Comparison of ENCODE assay signal across 8 cellular contexts in the genomic region with DNA sequence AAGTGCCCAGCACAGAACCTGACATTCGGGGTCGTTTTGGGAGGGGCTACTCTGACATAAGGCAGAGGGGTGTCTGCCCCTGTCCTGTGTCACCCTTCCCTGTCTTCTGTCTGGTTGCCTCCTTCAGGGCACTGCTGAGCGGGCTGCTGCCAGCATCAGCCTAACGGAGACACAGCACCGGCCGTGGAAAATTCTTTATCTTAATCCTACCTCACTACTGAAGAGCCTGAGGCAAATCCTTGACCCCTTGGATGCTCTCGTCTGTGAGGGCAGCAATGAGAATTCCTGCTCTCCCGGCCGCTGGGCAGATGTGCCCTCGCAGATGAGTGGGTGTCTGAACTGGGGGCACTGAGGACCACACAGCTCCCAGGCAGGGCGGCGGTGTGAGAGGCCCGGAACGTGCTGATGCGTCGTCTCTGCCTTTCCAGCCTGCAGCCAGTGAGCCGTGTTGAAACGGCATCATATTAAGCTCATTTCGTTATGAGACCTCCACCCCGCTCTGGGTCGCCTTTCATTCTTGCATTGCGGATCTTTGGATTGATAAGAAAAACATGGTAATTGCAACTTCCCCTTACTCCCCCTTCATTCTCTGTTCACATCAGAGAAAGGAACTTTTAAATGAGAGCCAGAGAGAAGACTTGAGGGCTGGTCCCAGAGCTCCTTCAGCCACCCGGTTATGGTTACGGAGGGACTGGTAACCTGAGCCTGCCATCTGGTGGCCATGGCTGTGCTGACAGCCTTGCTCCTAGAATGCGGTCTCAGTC.
A peak's percentile ranks its signal among the peaks of the same experiment; 100 is the strongest.
DNase-seq lines count a peak whose midpoint lies in the region; ATAC-seq, FAIRE-seq and TF ChIP-seq lines count a peak whose summit lies in the region.

No MANE protein-coding gene starts in this region.

- no peaks in the 10 kb centered on the region for H3F3A ChIP-seq in PC-9 (ENCODE audit: insufficient read depth, low read depth)

- H3K18ac ChIP-seq in IMR-90 (ENCODE audit: low read depth, low read length) = no peak overlapping the region

- H3K4ac ChIP-seq in IMR-90 (ENCODE audit: low read depth, low read length) = no peak overlapping the region

- no peak overlapping the region for H3K56ac ChIP-seq in IMR-90 (ENCODE audit: extremely low read depth, insufficient read depth, low read length)

- no peaks in the 10 kb centered on the region for H4K20me1 ChIP-seq in IMR-90 (ENCODE audit: insufficient read depth, low read length)
- no peaks in the 10 kb centered on the region for H4K20me1 ChIP-seq in PC-9 (ENCODE audit: insufficient read depth)
- H4K20me1 ChIP-seq in osteoblast (ENCODE audit: insufficient read depth, low read length) = no peaks in the 10 kb centered on the region

- no peak overlapping the region for H2AK5ac ChIP-seq in IMR-90 (ENCODE audit: low read depth, low read length)

- H3K79me2 ChIP-seq in PC-9 (ENCODE audit: low read depth) (no peaks in the 10 kb centered on the region), osteoblast (ENCODE audit: insufficient read depth, low read length) (no peaks in the 10 kb centered on the region)

- no peaks in the 10 kb centered on the region for H3K9me2 ChIP-seq in PC-9 (ENCODE audit: insufficient read depth)

- H3K4me1 ChIP-seq in IMR-90 (ENCODE audit: control insufficient read depth, insufficient read depth, low read length) (no peaks in the 10 kb centered on the region), PC-9 (replicated peaks; ENCODE audit: insufficient read depth) (no peaks in the 10 kb centered on the region; the same call in 1 of the 2 replicates), osteoblast (ENCODE audit: insufficient read depth, low read length) (no peaks in the 10 kb centered on the region), thoracic aorta (ENCODE audit: control insufficient read depth in 1 of 2, low read depth in 2 of 2) (peaks cover 3 to 14% of the 10 kb centered on the region in 2 donors)

- H3K27ac ChIP-seq in IMR-90 (ENCODE audit: insufficient read depth, low read length) (no peak overlapping the region), PC-9 (no peak overlapping the region), osteoblast (ENCODE audit: low read depth, low read length) (no peak overlapping the region), thoracic aorta (no peak overlapping the region)

- intact Hi-C loops in IMR-90 (cut with micrococcal nuclease) = loop anchor here (1.0 to 5.0 kb wide), 4 partner anchors 294 to 547 kb away; partner anchors contain the start of gene PDZK1IP1
- intact Hi-C loops in PC-9 (cut with micrococcal nuclease; ENCODE audit: unreplicated experiment) = loop anchor here (1.0 to 5.0 kb wide), 5 partner anchors 198 to 549 kb away; no protein-coding TSS in a partner anchor

- no peak overlapping the region for H4K5ac ChIP-seq in IMR-90 (ENCODE audit: low read depth, low read length)

- H3K14ac ChIP-seq in IMR-90 (replicated peaks; ENCODE audit: low read depth, low read length) = no peak overlapping the region

- no peaks in the 10 kb centered on the region for H3K79me1 ChIP-seq in IMR-90 (ENCODE audit: low read depth in 1 of 2, low read length in 2 of 2)

- TF ChIP-seq CTCF in IMR-90 (conservative IDR thresholded peaks at IDR 0.05; ENCODE audit: low read depth, low read length) (peak; percentile 79), PC-9 (conservative IDR thresholded peaks at IDR 0.05) (peak; percentile 88), osteoblast (IDR thresholded peaks at IDR 0.05; ENCODE audit: extremely low read depth, low read depth, low read length) (peak; percentile 95), thoracic aorta (IDR thresholded peaks at IDR 0.05) (peak; percentile 90)

- H2BK5ac ChIP-seq in IMR-90 (ENCODE audit: low read depth, low read length, poor library complexity, severe bottlenecking) = no peak overlapping the region

- no peak overlapping the region for H4K8ac ChIP-seq in IMR-90 (ENCODE audit: low read depth in 2 of 2, low read length in 2 of 2)

- in situ Hi-C loops in IMR-90 (cut with MboI; ENCODE audit: low sequenced_read_pairs) = no loop called here

- H2AFZ ChIP-seq in IMR-90 (replicated peaks; ENCODE audit: low read length, poor library complexity) (peak overlapping the region; percentile 76), PC-9 (no peak overlapping the region), osteoblast (ENCODE audit: low read length) (peak overlapping the region; percentile 37)

- WGBS in IMR-90 (ENCODE audit: extremely low coverage in 2 of 2, insufficient read length in 1 of 2), 2 experiments = 12% methylated on average over 8 of the region's 25 CpGs; no CpG with 5 or more reads in 1 of the 2 experiments

- H2BK120ac ChIP-seq in IMR-90 (ENCODE audit: low read depth, low read length) = no peak overlapping the region

- no peak overlapping the region for H3K9ac ChIP-seq in IMR-90 (ENCODE audit: low read depth, low read length)

- H3K9me1 ChIP-seq in IMR-90 (ENCODE audit: insufficient read depth, low read length) = no peaks in the 10 kb centered on the region

- dilution Hi-C loops in IMR-90 (cut with HindIII; ENCODE audit: low sequenced_read_pairs, unreplicated experiment) = no loop called here

- H2BK20ac ChIP-seq in IMR-90 (ENCODE audit: low read depth, low read length) = no peak overlapping the region

- H3K4me3 ChIP-seq in IMR-90 (ENCODE audit: insufficient read depth, low read depth, low read length) (no peak overlapping the region), PC-9 (no peak overlapping the region), osteoblast (ENCODE audit: insufficient read depth, low read length) (peak overlapping the region; percentile 31), thoracic aorta (peak overlapping the region; percentile 56)

- H2AK9ac ChIP-seq in IMR-90 (replicated peaks; ENCODE audit: low read depth, low read length, poor library complexity) = no peak overlapping the region

- TF ChIP-seq POLR2A in IMR-90 (IDR thresholded peaks at IDR 0.05; ENCODE audit: low read depth, low read length) = no peak

- H3K36me3 ChIP-seq in IMR-90 (ENCODE audit: control insufficient read depth, insufficient read depth, low read length) (no peaks in the 10 kb centered on the region), PC-9 (ENCODE audit: low read depth) (no peaks in the 10 kb centered on the region), osteoblast (ENCODE audit: insufficient read depth, low read length) (no peaks in the 10 kb centered on the region), thoracic aorta (no peaks in the 10 kb centered on the region)

- peak; percentile 66 for TF ChIP-seq RAD21 in IMR-90 (IDR thresholded peaks at IDR 0.05; ENCODE audit: low read length)

- DNase-seq in DMS79 (lab: John Stamatoyannopoulos, UW) (peak; percentile 79), IMR-90 (peak; percentile 63), PC-9 (peak; percentile 58 to 64), frontal cortex (ENCODE audit: low spot score in 2 of 2) (peak; percentile 74 to 83), osteoblast (ENCODE audit: insufficient read length, low spot score, missing footprints) (peak; percentile 96), thoracic aorta (ENCODE audit: low spot score) (no peak)
- peak; percentile 37 for DNase-seq in activated effector memory CD4-positive, alpha-beta T cell treated with Interleukin-2 at 50 U/mL for 16 hours

- POLR2A ChIA-PET in IMR-90 (lab: Charles Lee; ENCODE audit: unreplicated experiment) = interaction anchor here (0.6 kb wide), 1 partner anchor 525 kb away, joined by 3 read pairs; no protein-coding TSS in a partner anchor
- POLR2A ChIA-PET in PC-9 (lab: Charles Lee; ENCODE audit: unreplicated experiment) = interaction anchor here (0.7 kb wide), 1 partner anchor 289 kb away, joined by 4 read pairs; no protein-coding TSS in a partner anchor

- BruUV-seq in IMR-90 (replicated peaks; lab: Mats Ljungman, UMichigan) (no TSS peak), PC-9 (replicated peaks; lab: Mats Ljungman, UMichigan) (no TSS peak)

- H4K91ac ChIP-seq in IMR-90 (ENCODE audit: insufficient read depth, low read depth, low read length) = no peak overlapping the region

- peak overlapping the region; percentile 73 for H3K4me2 ChIP-seq in IMR-90 (ENCODE audit: low read depth, low read length)
- H3K4me2 ChIP-seq in PC-9 = no peak overlapping the region
- peak overlapping the region; percentile 64 for H3K4me2 ChIP-seq in osteoblast (ENCODE audit: insufficient read depth, low read length)

- ATAC-seq in GM21717 (IDR thresholded peaks at IDR 0.05; ENCODE audit: unreplicated experiment) (peak; percentile 88), IMR-90 (ENCODE audit: low read depth) (peak; percentile 98), thoracic aorta (ENCODE audit: insufficient number of reproducible peaks, low FRiP score, low read depth) (peak; percentile 84)

- no peaks in the 10 kb centered on the region for H3K9me3 ChIP-seq in IMR-90 (ENCODE audit: control insufficient read depth, insufficient read depth, low read length)
- no peaks in the 10 kb centered on the region for H3K9me3 ChIP-seq in PC-9 (ENCODE audit: insufficient read depth, low read depth)
- no peaks in the 10 kb centered on the region for H3K9me3 ChIP-seq in osteoblast (ENCODE audit: low read depth, low read length)
- H3K9me3 ChIP-seq in thoracic aorta = no peaks in the 10 kb centered on the region

- no peak overlapping the region for H2BK15ac ChIP-seq in IMR-90 (ENCODE audit: low read depth, low read length)

- CTCF ChIA-PET in IMR-90 (lab: Yijun Ruan, JAX) (interaction anchor here (0.6 to 2.1 kb wide), 22 partner anchors 8 to 548 kb away, joined by 3 to 32 read pairs (median 4); partner anchors contain the start of gene FOXD2), PC-9 (lab: Charles Lee) (interaction anchor here (0.6 to 2.1 kb wide), 9 partner anchors 16 to 547 kb away, joined by 3 to 36 read pairs (median 4); partner anchors contain the start of genes FOXD2 and STIL)

- no peak for FAIRE-seq in frontal cortex (lab: Jason Lieb, UNC)

- H3K23ac ChIP-seq in IMR-90 (ENCODE audit: low read depth, low read length) = no peak overlapping the region

- H3K27me3 ChIP-seq in IMR-90 (ENCODE audit: control insufficient read depth, insufficient read depth, low read length) = peaks cover 21% of the 10 kb centered on the region
- H3K27me3 ChIP-seq in PC-9 (ENCODE audit: insufficient read depth, low read depth) = no peaks in the 10 kb centered on the region; the same call in 1 of the 2 replicates
- H3K27me3 ChIP-seq in osteoblast (ENCODE audit: insufficient read depth, low read length) = peaks cover 34% of the 10 kb centered on the region
- no peaks in the 10 kb centered on the region for H3K27me3 ChIP-seq in thoracic aorta (replicated peaks; ENCODE audit: insufficient read depth)

TF ChIP-seq in IMR-90, 13 proteins besides CTCF, POLR2A, EP300 and RAD21 (continues in another document):
- TF ChIP-seq, protein P1, sequence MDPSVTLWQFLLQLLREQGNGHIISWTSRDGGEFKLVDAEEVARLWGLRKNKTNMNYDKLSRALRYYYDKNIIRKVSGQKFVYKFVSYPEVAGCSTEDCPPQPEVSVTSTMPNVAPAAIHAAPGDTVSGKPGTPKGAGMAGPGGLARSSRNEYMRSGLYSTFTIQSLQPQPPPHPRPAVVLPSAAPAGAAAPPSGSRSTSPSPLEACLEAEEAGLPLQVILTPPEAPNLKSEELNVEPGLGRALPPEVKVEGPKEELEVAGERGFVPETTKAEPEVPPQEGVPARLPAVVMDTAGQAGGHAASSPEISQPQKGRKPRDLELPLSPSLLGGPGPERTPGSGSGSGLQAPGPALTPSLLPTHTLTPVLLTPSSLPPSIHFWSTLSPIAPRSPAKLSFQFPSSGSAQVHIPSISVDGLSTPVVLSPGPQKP (IDR thresholded peaks at IDR 0.05; ENCODE audit: borderline replicate concordance, low read depth, low read length) = no peak
- TF ChIP-seq NFE2L2 (IDR thresholded peaks at IDR 0.05; ENCODE audit: low read depth, low read length) (no peak), SMC3 (IDR thresholded peaks at IDR 0.05; ENCODE audit: low read depth, low read length) (peak; percentile 72)

Comparison
In these comparisons a context has a peak if more than half of its experiments do, and no peak if none do; other contexts are left out.
1. H3K4me3 ChIP-seq: peak in osteoblast (single experiment) and thoracic aorta (single experiment); none in IMR-90 (single experiment) and PC-9 (single experiment).
2. Peak in every context shown above with its lines, with median percentiles within 50 percentile points of each other: ATAC-seq and CTCF ChIP-seq.